24 cellular contexts compared by ENCODE assay signal in genomic region chr9:113530942-113531341, GRCh38.
"Had no signal": no experiment of that assay in that cellular context is flagged by ENCODE, and none has a peak within 500 bp of the region (broad histone marks: within the 10 kb centered on the region; RNA-seq: fewer than 3 reads in every experiment).

No MANE protein-coding gene starts in this region.

- H3K27ac ChIP-seq: breast epithelium, colonic mucosa, lower lobe of right lung, neutrophil, pancreas, psoas muscle, tibial nerve, vagina had no signal

- H3K27ac Mint-ChIP-seq: activated naive CD8-positive, alpha-beta T cell treated with anti-CD3 and anti-CD28 coated beads, Interleukin-2, amount 10 ng/mL, durations not matched to agents 7 days and 5 days; stimulated activated naive CD8-positive, alpha-beta T cell treated with anti-CD3 and anti-CD28 coated beads, Interleukin-15, amount 100 ng/mL, for 72 hours had no signal

- H3K4me3 ChIP-seq: breast epithelium, colonic mucosa, lower lobe of right lung, pancreas, psoas muscle, right atrium auricular region, tibial nerve, vagina had no signal

- H3K27me3 ChIP-seq: breast epithelium, colonic mucosa, neutrophil, pancreas, right atrium auricular region, tibial nerve, vagina had no signal

- H3K4me3 Mint-ChIP-seq: activated naive CD8-positive, alpha-beta T cell treated with anti-CD3 and anti-CD28 coated beads, Interleukin-2, amount 10 ng/mL, durations not matched to agents 7 days and 5 days; naive thymus-derived CD4-positive, alpha-beta T cell; stimulated activated naive CD8-positive, alpha-beta T cell treated with anti-CD3 and anti-CD28 coated beads, Interleukin-15, amount 100 ng/mL, for 72 hours had no signal

- H3K9me3 ChIP-seq: breast epithelium, colonic mucosa, lower lobe of right lung, neutrophil, pancreas, psoas muscle, right atrium auricular region, tibial nerve, vagina had no signal

- DNase-seq: activated CD4-positive, alpha-beta T cell treated with anti-CD3 and anti-CD28 coated beads for 4 hours; activated CD4-positive, alpha-beta T cell treated with anti-CD3 and anti-CD28 coated beads, Interleukin-2, amount 50 U/mL, for 48 hours; activated CD4-positive, CD25-positive, alpha-beta regulatory T cell; activated naive CD4-positive, alpha-beta T cell treated with Interleukin-2 at 50 U/mL for 16 hours; activated naive CD8-positive, alpha-beta T cell treated with anti-CD3 and anti-CD28 coated beads, Interleukin-2, amount 10 ng/mL, durations not matched to agents 7 days and 5 days; activated T-cell treated with anti-CD3 and anti-CD28 coated beads, Interleukin-2, amount 50 U/mL, for 48 hours; amniotic stem cell; colonic mucosa; foreskin fibroblast; kidney; lower lobe of right lung; mesendoderm; naive thymus-derived CD4-positive, alpha-beta T cell; pancreas; psoas muscle; stimulated activated CD4-positive, alpha-beta T cell treated with anti-CD3 and anti-CD28 coated beads, Interleukin-12 subunit alpha, Interleukin-12 subunit beta, amount 100 ng/mL, for 4 hours; stimulated activated CD4-positive, alpha-beta T cell treated with anti-CD3 and anti-CD28 coated beads, Interleukin-4, amount 100 ng/mL, for 4 hours; stimulated activated naive CD8-positive, alpha-beta T cell treated with anti-CD3 and anti-CD28 coated beads, Interleukin-15, amount 100 ng/mL, for 72 hours; T1000 had no signal

- ATAC-seq: lower lobe of right lung; naive thymus-derived CD4-positive, alpha-beta T cell; pancreas; psoas muscle; stimulated activated naive CD8-positive, alpha-beta T cell treated with anti-CD3 and anti-CD28 coated beads, Interleukin-15, amount 100 ng/mL, for 72 hours had no signal

- H3K36me3 ChIP-seq: breast epithelium, colonic mucosa, neutrophil, tibial nerve, vagina had no signal

- H3K27me3 Mint-ChIP-seq: activated naive CD8-positive, alpha-beta T cell treated with anti-CD3 and anti-CD28 coated beads, Interleukin-2, amount 10 ng/mL, durations not matched to agents 7 days and 5 days; naive thymus-derived CD4-positive, alpha-beta T cell; stimulated activated naive CD8-positive, alpha-beta T cell treated with anti-CD3 and anti-CD28 coated beads, Interleukin-15, amount 100 ng/mL, for 72 hours had no signal

- H3K9me3 Mint-ChIP-seq: activated naive CD8-positive, alpha-beta T cell treated with anti-CD3 and anti-CD28 coated beads, Interleukin-2, amount 10 ng/mL, durations not matched to agents 7 days and 5 days; naive thymus-derived CD4-positive, alpha-beta T cell; stimulated activated naive CD8-positive, alpha-beta T cell treated with anti-CD3 and anti-CD28 coated beads, Interleukin-15, amount 100 ng/mL, for 72 hours had no signal

- H3K4me1 ChIP-seq: breast epithelium, pancreas had no signal
